25 cellular contexts compared by ENCODE assay signal in the genomic region with DNA sequence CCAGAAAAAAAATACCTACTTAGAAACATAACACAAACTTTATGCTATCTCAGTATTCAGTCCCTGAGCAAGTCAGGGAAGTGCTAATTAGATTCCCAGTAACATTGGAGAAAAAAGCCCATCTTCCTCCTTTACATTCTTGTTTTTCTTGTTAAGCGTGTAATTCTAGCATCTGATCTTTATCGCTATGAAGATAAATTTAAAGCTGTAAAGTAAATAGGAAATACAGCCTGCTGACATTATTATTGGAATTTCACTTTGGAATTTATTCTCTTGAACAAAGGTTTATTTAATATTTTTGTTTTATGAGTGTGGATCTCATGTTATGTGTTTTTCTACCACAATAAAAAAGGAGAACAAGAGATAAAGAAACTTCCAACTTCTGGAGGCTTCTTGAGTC. TPM values are rescaled to one million over a fixed set of nuclear protein-coding genes. Genes with fewer than 3 reads are reported as not detected.
"Had no signal": no experiment of that assay in that cellular context is flagged by ENCODE, and none has a peak within 500 bp of the region (broad histone marks: within the 10 kb centered on the region; RNA-seq: fewer than 3 reads in every experiment).

No MANE protein-coding gene starts in this region.

- H3K4me3 ChIP-seq: esophagus muscularis mucosa, gastroesophageal sphincter, heart left ventricle, hepatocyte, left lung, prostate gland, right atrium auricular region, skin epidermis, spleen, testis, tibial nerve, upper lobe of right lung, vagina had no signal

- H3K27me3 Mint-ChIP-seq: dendritic cell treated with granulocyte-macrophage colony-stimulating factor and Interleukin-4, amounts not matched to agents 40 ng/mL and 50 ng/mL, for 4 days; naive thymus-derived CD8-positive, alpha-beta T cell; stimulated activated memory B cell treated with anti-CD40 and anti-IgM and Interleukin-4, amounts not matched to agents 10 μg/mL and 1 μg/mL and 100 μg/mL, for 72 hours had no signal

- H2AFZ ChIP-seq: hepatocyte had no signal

- DNase-seq: effector memory CD4-positive, alpha-beta T cell; foreskin keratinocyte; heart left ventricle; kidney; left lung; mesendoderm; naive thymus-derived CD8-positive, alpha-beta T cell; nephron progenitor cell; nucleus accumbens; spleen; stimulated activated CD4-positive, alpha-beta T cell treated with anti-CD3 and anti-CD28 coated beads, Interleukin-4, amount 100 ng/mL, for 4 hours; stimulated activated naive CD8-positive, alpha-beta T cell treated with anti-CD3 and anti-CD28 coated beads, Interleukin-15, Interleukin-2, amounts not matched to agents 100 U/mL and 50 U/mL, for 24 hours; substantia nigra; testis; upper lobe of right lung had no signal

- H3K4me1 Mint-ChIP-seq: nephron progenitor cell; stimulated activated memory B cell treated with anti-CD40 and anti-IgM and Interleukin-4, amounts not matched to agents 10 μg/mL and 1 μg/mL and 100 μg/mL, for 72 hours had no signal

- H3K4me3 Mint-ChIP-seq: dendritic cell treated with granulocyte-macrophage colony-stimulating factor and Interleukin-4, amounts not matched to agents 40 ng/mL and 50 ng/mL, for 4 days; naive thymus-derived CD8-positive, alpha-beta T cell; nephron progenitor cell; stimulated activated memory B cell treated with anti-CD40 and anti-IgM and Interleukin-4, amounts not matched to agents 10 μg/mL and 1 μg/mL and 100 μg/mL, for 72 hours had no signal

- H3K27ac Mint-ChIP-seq: dendritic cell treated with granulocyte-macrophage colony-stimulating factor and Interleukin-4, amounts not matched to agents 40 ng/mL and 50 ng/mL, for 4 days; nephron progenitor cell; stimulated activated memory B cell treated with anti-CD40 and anti-IgM and Interleukin-4, amounts not matched to agents 10 μg/mL and 1 μg/mL and 100 μg/mL, for 72 hours had no signal

- H3K79me2 ChIP-seq: hepatocyte had no signal

- H3K27me3 ChIP-seq: esophagus muscularis mucosa, foreskin keratinocyte, gastroesophageal sphincter, heart left ventricle, hepatocyte, left lung, right atrium auricular region, spleen, testis, tibial nerve, upper lobe of right lung, vagina had no signal

- H3K27ac ChIP-seq: esophagus muscularis mucosa, foreskin keratinocyte, gastroesophageal sphincter, heart left ventricle, hepatocyte, left lung, right atrium auricular region, skin epidermis, spleen, testis, upper lobe of right lung, vagina had no signal

- ATAC-seq: foreskin keratinocyte; gastroesophageal sphincter; heart left ventricle; left lung; naive thymus-derived CD8-positive, alpha-beta T cell; stimulated activated memory B cell treated with anti-CD40 and anti-IgM and Interleukin-4, amounts not matched to agents 10 μg/mL and 1 μg/mL and 100 μg/mL, for 72 hours; stimulated activated naive CD8-positive, alpha-beta T cell treated with anti-CD3 and anti-CD28 coated beads, Interleukin-15, Interleukin-2, amounts not matched to agents 100 U/mL and 50 U/mL, for 24 hours; upper lobe of right lung had no signal

- H3K4me1 ChIP-seq: esophagus muscularis mucosa, foreskin keratinocyte, heart left ventricle, left lung, right atrium auricular region, testis, upper lobe of right lung, vagina had no signal

- H3K9me3 Mint-ChIP-seq: dendritic cell treated with granulocyte-macrophage colony-stimulating factor and Interleukin-4, amounts not matched to agents 40 ng/mL and 50 ng/mL, for 4 days; naive thymus-derived CD8-positive, alpha-beta T cell; stimulated activated memory B cell treated with anti-CD40 and anti-IgM and Interleukin-4, amounts not matched to agents 10 μg/mL and 1 μg/mL and 100 μg/mL, for 72 hours had no signal

- H3K4me2 ChIP-seq: hepatocyte had no signal

- H3K9me3 ChIP-seq: esophagus muscularis mucosa, gastroesophageal sphincter, heart left ventricle, left lung, prostate gland, right atrium auricular region, spleen, testis, tibial nerve, upper lobe of right lung, vagina had no signal

RNA-seq across cellular contexts. Expression of a gene that starts 47.9 kb away (rescaled TPM):
- total RNA-seq: foreskin keratinocyte; naive thymus-derived CD8-positive, alpha-beta T cell had no signal
